Comparison of ENCODE assay signal across 8 cellular contexts in genomic region chr13:25371608-25372274, GRCh38. TPM values are rescaled to one million over a fixed set of nuclear protein-coding genes. Genes with fewer than 3 reads are reported as not detected.
A peak's percentile ranks its signal among the peaks of the same experiment; 100 is the strongest.
DNase-seq lines count a peak whose midpoint lies in the region; ATAC-seq and TF ChIP-seq lines count a peak whose summit lies in the region.

ATP8A2 (plus strand) TSS chr13:25371974; CDS start chr13:25372213, 239 bp downstream.

- POLR2A ChIA-PET in IMR-90 (lab: Charles Lee; ENCODE audit: unreplicated experiment), result no interaction called here
- POLR2A ChIA-PET in PC-9 (lab: Charles Lee; ENCODE audit: unreplicated experiment), result no interaction called here

- peaks cover 57% of the 10 kb centered on the region for H3K27me3 ChIP-seq in IMR-90 (ENCODE audit: control insufficient read depth, insufficient read depth, low read length)
- H3K27me3 ChIP-seq in PC-9 (ENCODE audit: insufficient read depth, low read depth), result peaks cover 65% of the 10 kb centered on the region

- no peak within 1 kb of the TSS for H3K56ac ChIP-seq in IMR-90 (ENCODE audit: extremely low read depth, insufficient read depth, low read length)

- H2AK9ac ChIP-seq in IMR-90 (replicated peaks; ENCODE audit: low read depth, low read length, poor library complexity), result no peak within 1 kb of the TSS

- H3K27me3 Mint-ChIP-seq in natural killer cell (ENCODE audit: low read depth in 2 of 2), result peaks cover 43 to 85% of the 10 kb centered on the region in 2 donors

- no peaks in the 10 kb centered on the region for H3K9me2 ChIP-seq in PC-9 (ENCODE audit: insufficient read depth)

- H3K4me1 ChIP-seq in IMR-90 (ENCODE audit: control insufficient read depth, insufficient read depth, low read length) (no peaks in the 10 kb centered on the region), PC-9 (replicated peaks; ENCODE audit: insufficient read depth) (no peaks in the 10 kb centered on the region)

- ATAC-seq in IMR-90 (ENCODE audit: low read depth) (peak; percentile 77), natural killer cell (no peak), GM21723 (IDR thresholded peaks at IDR 0.05; ENCODE audit: unreplicated experiment) (no peak), HG03457 (IDR thresholded peaks at IDR 0.05; ENCODE audit: unreplicated experiment) (no peak), GM21367 (IDR thresholded peaks at IDR 0.05; ENCODE audit: unreplicated experiment) (no peak)

- no peak within 1 kb of the TSS for H3K9ac ChIP-seq in IMR-90 (ENCODE audit: low read depth, low read length)

- no peaks in the 10 kb centered on the region for H3K9me1 ChIP-seq in IMR-90 (ENCODE audit: insufficient read depth, low read length)

- H4K20me1 ChIP-seq in IMR-90 (ENCODE audit: insufficient read depth, low read length), result no peaks in the 10 kb centered on the region
- H4K20me1 ChIP-seq in PC-9 (ENCODE audit: insufficient read depth), result no peaks in the 10 kb centered on the region

- H3K79me2 ChIP-seq in PC-9 (ENCODE audit: low read depth), result no peaks in the 10 kb centered on the region

- no peak within 1 kb of the TSS for H3K18ac ChIP-seq in IMR-90 (ENCODE audit: low read depth, low read length)

- no peaks in the 10 kb centered on the region for H3K79me1 ChIP-seq in IMR-90 (ENCODE audit: low read depth in 1 of 2, low read length in 2 of 2)

- no peak within 1 kb of the TSS for H2BK15ac ChIP-seq in IMR-90 (ENCODE audit: low read depth, low read length)

- H3K14ac ChIP-seq in IMR-90 (replicated peaks; ENCODE audit: low read depth, low read length), result no peak within 1 kb of the TSS

- H4K8ac ChIP-seq in IMR-90 (ENCODE audit: low read depth in 2 of 2, low read length in 2 of 2), result no peak within 1 kb of the TSS

- no peak for TF ChIP-seq RAD21 in IMR-90 (IDR thresholded peaks at IDR 0.05; ENCODE audit: low read length)

- no peaks in the 10 kb centered on the region for H3F3A ChIP-seq in PC-9 (ENCODE audit: insufficient read depth, low read depth)

- H3K9me3 ChIP-seq in IMR-90 (ENCODE audit: control insufficient read depth, insufficient read depth, low read length) (no peaks in the 10 kb centered on the region), PC-9 (ENCODE audit: insufficient read depth, low read depth) (no peaks in the 10 kb centered on the region)

- DNase-seq in AG20443 (ENCODE audit: low spot score), result peak; percentile 49
- DNase-seq in IMR-90, result no peak
- peak in 11 of 61 donors; percentile 16 to 63 (median 29) for DNase-seq in caudate nucleus (lab: John Stamatoyannopoulos, UW)
- no peak for DNase-seq in natural killer cell
- no peak for DNase-seq in PC-9

- CTCF ChIA-PET in IMR-90 (lab: Yijun Ruan, JAX) (no interaction called here), PC-9 (lab: Charles Lee) (no interaction called here)

- no peak within 1 kb of the TSS for H3K27ac Mint-ChIP-seq in natural killer cell

- no peak within 1 kb of the TSS; the same call in 1 of the 2 replicates for H3K23ac ChIP-seq in IMR-90 (ENCODE audit: low read depth, low read length)

- H3K4me3 ChIP-seq in IMR-90 (ENCODE audit: insufficient read depth, low read depth, low read length), result peak within 1 kb of the TSS; percentile 45
- no peak within 1 kb of the TSS for H3K4me3 ChIP-seq in PC-9

- no peak for TF ChIP-seq POLR2A in IMR-90 (IDR thresholded peaks at IDR 0.05; ENCODE audit: low read depth, low read length)

- no TSS peak for BruUV-seq in IMR-90 (replicated peaks; lab: Mats Ljungman, UMichigan)
- BruUV-seq in PC-9 (replicated peaks; lab: Mats Ljungman, UMichigan), result no TSS peak

- dilution Hi-C loops in IMR-90 (cut with HindIII; ENCODE audit: low sequenced_read_pairs, unreplicated experiment), result no loop called here

- in situ Hi-C loops in IMR-90 (cut with MboI; ENCODE audit: low sequenced_read_pairs), result loop anchor here (10.0 kb wide), 1 partner anchor 137 kb away; no protein-coding TSS in a partner anchor

- intact Hi-C loops in IMR-90 (cut with micrococcal nuclease), result no loop called here
- intact Hi-C loops in natural killer cell (cut with micrococcal nuclease), result no loop called here
- intact Hi-C loops in PC-9 (cut with micrococcal nuclease; ENCODE audit: unreplicated experiment), result loop anchor here (10.0 kb wide), 2 partner anchors 287 to 367 kb away; no protein-coding TSS in a partner anchor

- H2BK20ac ChIP-seq in IMR-90 (ENCODE audit: low read depth, low read length), result no peak within 1 kb of the TSS

- no peak within 1 kb of the TSS for H3K4ac ChIP-seq in IMR-90 (ENCODE audit: low read depth, low read length)

- no peaks in the 10 kb centered on the region for H3K36me3 Mint-ChIP-seq in natural killer cell

- H2AFZ ChIP-seq in IMR-90 (replicated peaks; ENCODE audit: low read length, poor library complexity) (peak within 1 kb of the TSS; percentile 77), PC-9 (no peak within 1 kb of the TSS)

- H3K27ac ChIP-seq in IMR-90 (ENCODE audit: insufficient read depth, low read length) (no peak within 1 kb of the TSS), caudate nucleus (ENCODE audit: low read depth, low read length) (peak within 1 kb of the TSS; percentile 9), PC-9 (no peak within 1 kb of the TSS)

- H3K9me3 Mint-ChIP-seq in natural killer cell, result no peaks in the 10 kb centered on the region

- H3K4me2 ChIP-seq in IMR-90 (ENCODE audit: low read depth, low read length) (peak within 1 kb of the TSS; percentile 86), PC-9 (no peak within 1 kb of the TSS)

- H2BK120ac ChIP-seq in IMR-90 (ENCODE audit: low read depth, low read length), result no peak within 1 kb of the TSS

- WGBS in IMR-90 (ENCODE audit: extremely low coverage in 2 of 2, insufficient read length in 1 of 2), 2 experiments, result 0% methylated on average over 19 of the region's 64 CpGs; no CpG with 5 or more reads in 1 of the 2 experiments

- H4K5ac ChIP-seq in IMR-90 (ENCODE audit: low read depth, low read length), result no peak within 1 kb of the TSS

- H3K36me3 ChIP-seq in IMR-90 (ENCODE audit: control insufficient read depth, insufficient read depth, low read length), result no peaks in the 10 kb centered on the region
- H3K36me3 ChIP-seq in PC-9 (ENCODE audit: low read depth), result no peaks in the 10 kb centered on the region

- H4K91ac ChIP-seq in IMR-90 (ENCODE audit: insufficient read depth, low read depth, low read length), result no peak within 1 kb of the TSS

- H3K4me3 Mint-ChIP-seq in natural killer cell, result peak within 1 kb of the TSS; percentile 1

- TF ChIP-seq CTCF in IMR-90 (conservative IDR thresholded peaks at IDR 0.05; ENCODE audit: low read depth, low read length) (no peak), natural killer cell (IDR thresholded peaks at IDR 0.05) (no peak), PC-9 (conservative IDR thresholded peaks at IDR 0.05) (no peak)

- H2AK5ac ChIP-seq in IMR-90 (ENCODE audit: low read depth, low read length), result no peak within 1 kb of the TSS

- no peak within 1 kb of the TSS for H2BK5ac ChIP-seq in IMR-90 (ENCODE audit: low read depth, low read length, poor library complexity, severe bottlenecking)

- no peaks in the 10 kb centered on the region for H3K4me1 Mint-ChIP-seq in natural killer cell

TF ChIP-seq in IMR-90, 13 proteins besides CTCF, POLR2A, EP300 and RAD21:
- TF ChIP-seq, protein P1, sequence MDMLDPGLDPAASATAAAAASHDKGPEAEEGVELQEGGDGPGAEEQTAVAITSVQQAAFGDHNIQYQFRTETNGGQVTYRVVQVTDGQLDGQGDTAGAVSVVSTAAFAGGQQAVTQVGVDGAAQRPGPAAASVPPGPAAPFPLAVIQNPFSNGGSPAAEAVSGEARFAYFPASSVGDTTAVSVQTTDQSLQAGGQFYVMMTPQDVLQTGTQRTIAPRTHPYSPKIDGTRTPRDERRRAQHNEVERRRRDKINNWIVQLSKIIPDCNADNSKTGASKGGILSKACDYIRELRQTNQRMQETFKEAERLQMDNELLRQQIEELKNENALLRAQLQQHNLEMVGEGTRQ (IDR thresholded peaks at IDR 0.05; ENCODE audit: low read depth, low read length), result no peak
- TF ChIP-seq MXI1 (IDR thresholded peaks at IDR 0.05; ENCODE audit: borderline replicate concordance, low read depth, low read length) (no peak), RFX5 (IDR thresholded peaks at IDR 0.05; ENCODE audit: low read depth, low read length) (no peak), CEBPB (IDR thresholded peaks at IDR 0.05; ENCODE audit: low read depth, low read length) (no peak), BHLHE40 (IDR thresholded peaks at IDR 0.05; ENCODE audit: low read depth, low read length) (no peak), NFE2L2 (IDR thresholded peaks at IDR 0.05; ENCODE audit: low read depth, low read length) (no peak), MAZ (IDR thresholded peaks at IDR 0.05; ENCODE audit: borderline replicate concordance, low read depth, low read length) (no peak), FOS (IDR thresholded peaks at IDR 0.05; ENCODE audit: low read depth, low read length) (no peak), CHD1 (IDR thresholded peaks at IDR 0.05; ENCODE audit: low read depth, low read length) (no peak), MAFK (IDR thresholded peaks at IDR 0.05; ENCODE audit: low read depth, low read length) (no peak), RCOR1 (IDR thresholded peaks at IDR 0.05; ENCODE audit: insufficient replicate concordance, low read length) (no peak)

RNA-seq across cellular contexts. Expression of gene ATP8A2, which starts in this region (rescaled TPM):
- total RNA-seq in IMR-90 (2012; rRNA removed) (0.18 and 0.28 TPM in 2 replicates), natural killer cell (under 1 TPM; 0.43 to 0.68 (median 0.59) TPM), PC-9 (2021) (not detected in 2 replicates)
- 0.02 and 0.04 TPM in 2 replicates for polyA plus RNA-seq in IMR-90 (2012; rRNA removed)
- 0.01 and 0.03 TPM in 2 replicates for polyA plus RNA-seq in IMR-90 (2012; cell fraction: cytosol; rRNA removed)
- 0.01 and 0.02 TPM in 2 replicates for polyA plus RNA-seq in IMR-90 (2012; cell fraction: nucleus; rRNA removed; ENCODE audit: low replicate concordance)

Comparison
In these comparisons a context has a peak if more than half of its experiments do, and no peak if none do; other contexts are left out.
1. Peak in ATAC-seq, H3K4me3 ChIP-seq and H3K4me2 ChIP-seq in IMR-90; RNA of the gene not detected or under 1 TPM.